Comparison of ENCODE assay signal across 10 cellular contexts in genomic region chr9:129988607-129989361, GRCh38. TPM values are rescaled to one million over a fixed set of nuclear protein-coding genes. Genes with fewer than 3 reads are reported as not detected.
DNase-seq lines count a peak whose midpoint lies in the region; ATAC-seq and TF ChIP-seq lines count a peak whose summit lies in the region.
"Had no signal": no experiment of that assay in that cellular context is flagged by ENCODE, and none has a peak within 500 bp of the region (broad histone marks: within the 10 kb centered on the region; RNA-seq: fewer than 3 reads in every experiment).

No MANE protein-coding gene starts in this region.

- no peaks in the 10 kb centered on the region for H3K27me3 Mint-ChIP-seq in CD4-positive, CD25-positive, alpha-beta regulatory T cell
- no peaks in the 10 kb centered on the region for H3K27me3 Mint-ChIP-seq in activated naive CD8-positive, alpha-beta T cell treated with anti-CD3 and anti-CD28 coated beads for 36 hours

- peaks cover 26% of the 10 kb centered on the region for H3K36me3 Mint-ChIP-seq in CD4-positive, CD25-positive, alpha-beta regulatory T cell
- H3K36me3 Mint-ChIP-seq in activated naive CD8-positive, alpha-beta T cell treated with anti-CD3 and anti-CD28 coated beads for 36 hours = peaks cover 64% of the 10 kb centered on the region

- DNase-seq in CD4-positive, CD25-positive, alpha-beta regulatory T cell = peak in 1 of 3 donors; percentile 61
- DNase-seq in activated naive CD8-positive, alpha-beta T cell treated with anti-CD3 and anti-CD28 coated beads for 36 hours = no peak
- DNase-seq in BE2C = no peak
- no peak for DNase-seq in testis
- DNase-seq in PC-3 = no peak
- DNase-seq in HK-2 (ENCODE audit: unreplicated experiment) = no peak

- no peaks in the 10 kb centered on the region for H3F3A ChIP-seq in PC-3 (ENCODE audit: low read length, unreplicated experiment)

- POLR2A ChIA-PET in PC-3 (lab: Charles Lee; ENCODE audit: unreplicated experiment) = no interaction called here

- no peaks in the 10 kb centered on the region for H4K20me1 ChIP-seq in PC-3 (ENCODE audit: low read length)

- TF ChIP-seq CTCF in BE2C (IDR thresholded peaks at IDR 0.05; ENCODE audit: low read depth, low read length) (no peak), testis (IDR thresholded peaks at IDR 0.05) (no peak), PC-3 (conservative IDR thresholded peaks at IDR 0.05; ENCODE audit: low read depth, low read length) (no peak)

- no peaks in the 10 kb centered on the region for H3K9me3 Mint-ChIP-seq in CD4-positive, CD25-positive, alpha-beta regulatory T cell
- H3K9me3 Mint-ChIP-seq in activated naive CD8-positive, alpha-beta T cell treated with anti-CD3 and anti-CD28 coated beads for 36 hours = peaks cover 4% of the 10 kb centered on the region

- H3K9me3 ChIP-seq in CD4-positive, CD25-positive, alpha-beta regulatory T cell (ENCODE audit: control insufficient read depth in 2 of 2, low read length in 2 of 2) = no peaks in the 10 kb centered on the region
- H3K9me3 ChIP-seq in BE2C (no peaks in the 10 kb centered on the region), testis (no peaks in the 10 kb centered on the region), PC-3 (ENCODE audit: low read length) (no peaks in the 10 kb centered on the region)

- CTCF ChIA-PET in PC-3 (lab: Charles Lee) = no interaction called here

- peaks cover 37 to 91% (median 52%) of the 10 kb centered on the region in 4 donors for H3K4me1 Mint-ChIP-seq in CD4-positive, CD25-positive, alpha-beta regulatory T cell
- H3K4me1 Mint-ChIP-seq in activated naive CD8-positive, alpha-beta T cell treated with anti-CD3 and anti-CD28 coated beads for 36 hours = peaks cover 69% of the 10 kb centered on the region

- H3K4me3 ChIP-seq in CD4-positive, CD25-positive, alpha-beta regulatory T cell (ENCODE audit: low read depth, low read length) = peak overlapping the region; percentile 49
- H3K4me3 ChIP-seq in BE2C (ENCODE audit: low read depth, low read length) (no peak overlapping the region), testis (no peak overlapping the region), PC-3 (ENCODE audit: low read length) (no peak overlapping the region)
- H3K4me3 ChIP-seq: coronary artery, PC-9 had no signal

- WGBS in testis, 2 donors = 79 to 88% methylated on average over 9 of the region's 9 CpGs

- H3K9me2 ChIP-seq in PC-3 (replicated peaks; ENCODE audit: low read length) = no peaks in the 10 kb centered on the region

- H3K27me3 ChIP-seq in CD4-positive, CD25-positive, alpha-beta regulatory T cell (ENCODE audit: control insufficient read depth, insufficient read depth, low read length) = no peaks in the 10 kb centered on the region
- H3K27me3 ChIP-seq in BE2C (no peaks in the 10 kb centered on the region), testis (no peaks in the 10 kb centered on the region), PC-3 (ENCODE audit: low read length) (no peaks in the 10 kb centered on the region)

- H3K79me2 ChIP-seq in PC-3 (ENCODE audit: low read length) = peaks cover 50% of the 10 kb centered on the region

- no peak overlapping the region for H2AFZ ChIP-seq in PC-3 (ENCODE audit: low read length)
- H2AFZ ChIP-seq: PC-9 had no signal

- no peak overlapping the region; the same call in 1 of the 2 replicates for H3K4me2 ChIP-seq in PC-3 (ENCODE audit: low read length)

- H3K4me3 Mint-ChIP-seq in CD4-positive, CD25-positive, alpha-beta regulatory T cell = peak overlapping the region; percentile 1 to 76 (median 60)
- H3K4me3 Mint-ChIP-seq in activated naive CD8-positive, alpha-beta T cell treated with anti-CD3 and anti-CD28 coated beads for 36 hours = peak overlapping the region; percentile 14

- no peak for TF ChIP-seq POLR2A in testis (IDR thresholded peaks at IDR 0.05)

- no peak overlapping the region for H3K9ac ChIP-seq in PC-3 (ENCODE audit: low read length)

- peak overlapping the region; percentile 91 for H3K27ac ChIP-seq in CD4-positive, CD25-positive, alpha-beta regulatory T cell (ENCODE audit: insufficient read depth, low read length, poor library complexity, severe bottlenecking)
- no peak overlapping the region for H3K27ac ChIP-seq in testis
- no peak overlapping the region for H3K27ac ChIP-seq in PC-3 (ENCODE audit: low read length)
- H3K27ac ChIP-seq: PC-9 had no signal

- intact Hi-C loops in testis (cut with DNase I; ENCODE audit: low total_unique reads) = no loop called here
- intact Hi-C loops in PC-3 (cut with micrococcal nuclease) = no loop called here

- peak overlapping the region; percentile 88 to 94 (median 93) for H3K27ac Mint-ChIP-seq in CD4-positive, CD25-positive, alpha-beta regulatory T cell
- peak overlapping the region; percentile 87 for H3K27ac Mint-ChIP-seq in activated naive CD8-positive, alpha-beta T cell treated with anti-CD3 and anti-CD28 coated beads for 36 hours

- peaks cover 16% of the 10 kb centered on the region for H3K36me3 ChIP-seq in CD4-positive, CD25-positive, alpha-beta regulatory T cell (ENCODE audit: control insufficient read depth, insufficient read depth, low read length)
- H3K36me3 ChIP-seq in BE2C (peaks cover 2% of the 10 kb centered on the region), testis (ENCODE audit: low read depth, missing control alignments) (no peaks in the 10 kb centered on the region), PC-3 (ENCODE audit: low read depth, low read length) (no peaks in the 10 kb centered on the region)

- no TSS peak for BruUV-seq in PC-3 (replicated peaks; lab: Mats Ljungman, UMichigan)

- peaks cover 83% of the 10 kb centered on the region for H3K4me1 ChIP-seq in CD4-positive, CD25-positive, alpha-beta regulatory T cell (ENCODE audit: control insufficient read depth, insufficient read depth, low read length, poor library complexity, severe bottlenecking)
- H3K4me1 ChIP-seq in BE2C (0 out of 2 replicates have a peak, but pooled peaks cover 7% of the 10 kb centered on the region), testis (peaks cover 7% of the 10 kb centered on the region), PC-3 (ENCODE audit: insufficient read depth, low read length) (peaks cover 34% of the 10 kb centered on the region)

- ATAC-seq in CD4-positive, CD25-positive, alpha-beta regulatory T cell (ENCODE audit: low read depth in 2 of 2) = peak; percentile 51 to 57
- ATAC-seq in GM19328 (IDR thresholded peaks at IDR 0.05; ENCODE audit: unreplicated experiment) (peak; percentile 52), HG03097 (IDR thresholded peaks at IDR 0.05; ENCODE audit: low FRiP score, unreplicated experiment) (peak; percentile 69), PC-3 (no peak; the same call in 1 of the 2 replicates)

RNA-seq across cellular contexts. Expression of gene FNBP1, which starts 54.2 kb away (rescaled TPM):
- 253 TPM for total RNA-seq in CD4-positive, CD25-positive, alpha-beta regulatory T cell
- polyA plus RNA-seq in CD4-positive, CD25-positive, alpha-beta regulatory T cell = 100 to 1,000 TPM; 147 to 218 (median 188) TPM
- 100 to 1,000 TPM; 198 TPM for total RNA-seq in activated naive CD8-positive, alpha-beta T cell treated with anti-CD3 and anti-CD28 coated beads for 36 hours
- polyA plus RNA-seq in BE2C (2012; ENCODE audit: insufficient read depth, insufficient read length, low read depth) = 9.7 TPM
- total RNA-seq in testis (10 to 100 TPM; 76.6 to 89.2 TPM), PC-3 (2014; rRNA removed) (30.8 and 39.6 TPM in 2 replicates)
- 37.9 TPM for polyA plus RNA-seq in testis (ENCODE audit: insufficient read depth, low read depth, low replicate concordance)
